ENCODE assay signal across 10 cellular contexts in the genomic region with DNA sequence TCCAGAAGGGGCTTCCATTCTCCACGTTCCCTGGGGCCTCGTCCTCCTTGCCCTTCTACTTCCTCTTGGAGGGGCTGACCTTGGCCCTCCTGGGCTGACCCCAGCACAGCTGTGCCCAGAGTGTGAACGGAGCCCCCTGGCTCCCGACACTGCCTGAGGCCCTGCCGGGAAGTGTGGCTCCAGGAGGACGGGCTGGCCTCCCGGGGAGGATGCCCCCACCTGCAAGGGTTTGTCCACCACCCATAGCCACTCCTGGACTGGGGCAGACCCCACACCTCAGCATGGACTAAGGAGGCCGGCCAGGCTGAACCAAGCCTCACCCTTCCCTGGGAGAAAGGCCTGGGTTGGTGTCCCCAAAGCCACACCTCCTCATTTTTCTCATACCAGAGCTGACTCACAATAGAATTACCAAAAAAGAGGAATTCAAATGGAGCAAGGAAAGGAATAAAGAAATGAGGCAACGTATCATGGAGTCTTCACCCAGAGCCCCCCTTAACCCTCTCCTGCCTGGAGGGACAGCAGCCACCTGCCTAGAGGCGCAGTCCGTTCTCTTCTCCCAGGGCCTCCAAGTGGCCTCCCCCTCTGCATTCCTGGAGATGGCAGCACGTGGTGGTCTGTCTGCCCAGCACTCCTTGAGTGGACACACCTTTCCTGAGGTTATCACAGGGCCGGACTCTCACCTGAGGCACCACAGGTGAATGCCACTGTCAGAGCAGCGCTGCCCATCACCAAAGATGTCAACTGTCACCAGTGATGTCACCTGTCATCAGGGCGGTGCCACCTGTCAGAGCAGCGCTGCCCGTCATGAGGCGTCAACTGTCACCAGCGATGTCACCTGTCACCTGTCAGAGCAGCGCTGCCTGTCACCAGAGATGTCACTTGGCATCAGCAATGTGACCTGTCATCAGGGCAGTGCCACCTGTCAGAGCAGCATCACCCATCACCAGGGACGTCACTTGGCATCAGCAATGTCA. TPM values are rescaled to one million over a fixed set of nuclear protein-coding genes. Genes with fewer than 3 reads are reported as not detected.
DNase-seq lines count a peak whose midpoint lies in the region; ATAC-seq, FAIRE-seq and TF ChIP-seq lines count a peak whose summit lies in the region.
"Had no signal": no experiment of that assay in that cellular context is flagged by ENCODE, and none has a peak within 500 bp of the region (broad histone marks: within the 10 kb centered on the region; RNA-seq: fewer than 3 reads in every experiment).

No MANE protein-coding gene starts in this region.

- no peaks in the 10 kb centered on the region for H3K27me3 Mint-ChIP-seq in T-cell
- no peaks in the 10 kb centered on the region for H3K27me3 Mint-ChIP-seq in stimulated activated memory B cell treated with anti-CD40 and anti-IgM and Interleukin-4, amounts not matched to agents 10 μg/mL and 1 μg/mL and 100 μg/mL, for 72 hours

- peak overlapping the region; percentile 39 for H3K27ac Mint-ChIP-seq in T-cell
- H3K27ac Mint-ChIP-seq in stimulated activated memory B cell treated with anti-CD40 and anti-IgM and Interleukin-4, amounts not matched to agents 10 μg/mL and 1 μg/mL and 100 μg/mL, for 72 hours, result peak overlapping the region; percentile 30

- no peak overlapping the region for H3K4me3 Mint-ChIP-seq in T-cell
- H3K4me3 Mint-ChIP-seq in stimulated activated memory B cell treated with anti-CD40 and anti-IgM and Interleukin-4, amounts not matched to agents 10 μg/mL and 1 μg/mL and 100 μg/mL, for 72 hours, result no peak overlapping the region

- CTCF ChIA-PET in T-cell (lab: Charles Lee), result interaction anchor here in 1 of 2 donors (0.9 kb wide), 1 partner anchor 23 kb away, joined by 4 read pairs; no protein-coding TSS in a partner anchor

- no peak for ATAC-seq in T-cell (replicated peaks in 1 of 4)
- no peak for ATAC-seq in stimulated activated memory B cell treated with anti-CD40 and anti-IgM and Interleukin-4, amounts not matched to agents 10 μg/mL and 1 μg/mL and 100 μg/mL, for 72 hours
- ATAC-seq: left lobe of liver had no signal

- H3K4me1 Mint-ChIP-seq in T-cell, result peaks cover 0 to 5% (median 2%) of the 10 kb centered on the region in 3 donors
- peaks cover 6% of the 10 kb centered on the region for H3K4me1 Mint-ChIP-seq in stimulated activated memory B cell treated with anti-CD40 and anti-IgM and Interleukin-4, amounts not matched to agents 10 μg/mL and 1 μg/mL and 100 μg/mL, for 72 hours

- POLR2A ChIA-PET in T-cell (lab: Charles Lee), result no interaction called here

- DNase-seq in H54 (ENCODE audit: insufficient read length, low spot score), result peak; percentile 99
- no peak for DNase-seq in T-cell
- peak; percentile 94 for DNase-seq in hepatic stellate cell (ENCODE audit: low spot score)
- no peak for DNase-seq in ureter (ENCODE audit: low spot score)
- no peak for DNase-seq in HUDEP-2 (lab: John Stamatoyannopoulos, UW; ENCODE audit: unreplicated experiment in 76 of 76)
- no peak for DNase-seq in NCI-H345 treated with DMSO at 0.1 percent for 48 hours (lab: John Stamatoyannopoulos, UW; ENCODE audit: unreplicated experiment)
- DNase-seq: Karpas-422 had no signal

- no peak for TF ChIP-seq POLR2A in H54 (IDR thresholded peaks at IDR 0.05; ENCODE audit: low read depth, low read length)

- peaks cover 64% of the 10 kb centered on the region for H3K36me3 Mint-ChIP-seq in T-cell
- peaks cover 69% of the 10 kb centered on the region for H3K36me3 Mint-ChIP-seq in stimulated activated memory B cell treated with anti-CD40 and anti-IgM and Interleukin-4, amounts not matched to agents 10 μg/mL and 1 μg/mL and 100 μg/mL, for 72 hours

- FAIRE-seq in H54 (lab: Jason Lieb, UNC), result peak; percentile 89
- FAIRE-seq: GM12892 had no signal

- no peaks in the 10 kb centered on the region for H3K9me3 Mint-ChIP-seq in T-cell
- peaks cover 3% of the 10 kb centered on the region for H3K9me3 Mint-ChIP-seq in stimulated activated memory B cell treated with anti-CD40 and anti-IgM and Interleukin-4, amounts not matched to agents 10 μg/mL and 1 μg/mL and 100 μg/mL, for 72 hours

RNA-seq across cellular contexts. Expression of a gene that starts 3.1 kb away (rescaled TPM):
- 10 to 100 TPM; 18.4 to 33.9 (median 25.3) TPM for total RNA-seq in T-cell
- 7.5 TPM for total RNA-seq in ureter

Comparison
In these comparisons a context has a peak if more than half of its experiments do, and no peak if none do; other contexts are left out.
1. DNase-seq: peak in H54 (single experiment) and hepatic stellate cell (single experiment); none in T-cell (0 of 34), ureter (single experiment), HUDEP-2 (0 of 76) and NCI-H345 treated with DMSO at 0.1 percent for 48 hours (single experiment).